In genomic region chr14:77926942-77927341, GRCh38 we compare ENCODE assay signal across 28 cellular contexts.
"Had no signal": no experiment of that assay in that cellular context is flagged by ENCODE, and none has a peak within 500 bp of the region (broad histone marks: within the 10 kb centered on the region; RNA-seq: fewer than 3 reads in every experiment).

No MANE protein-coding gene starts in this region.

- H3K27me3 ChIP-seq: ascending aorta, brain microvascular endothelial cell, dorsolateral prefrontal cortex, esophagus muscularis mucosa, foreskin keratinocyte, gastrocnemius medialis, heart left ventricle had no signal

- H3K9me3 ChIP-seq: ascending aorta, esophagus muscularis mucosa, gastrocnemius medialis, heart left ventricle had no signal

- H3K27ac ChIP-seq: ascending aorta, brain microvascular endothelial cell, coronary artery, dorsolateral prefrontal cortex, esophagus muscularis mucosa, foreskin keratinocyte, gastrocnemius medialis, heart left ventricle had no signal

- H3K36me3 ChIP-seq: brain microvascular endothelial cell had no signal

- ATAC-seq: activated CD4-positive, alpha-beta T cell treated with anti-CD3 and anti-CD28 coated beads for 36 hours; activated CD8-positive, alpha-beta memory T cell treated with anti-CD3 and anti-CD28 coated beads, Interleukin-2, amount 10 ng/mL, durations not matched to agents 7 days and 5 days; activated CD8-positive, alpha-beta T cell treated with anti-CD3 and anti-CD28 coated beads, Interleukin-2, amount 10 ng/mL, durations not matched to agents 7 days and 5 days; activated naive CD4-positive, alpha-beta T cell treated with anti-CD3 and anti-CD28 coated beads, Interleukin-2, amount 50 U/mL, for 72 hours; effector memory CD8-positive, alpha-beta T cell; foreskin keratinocyte; gastrocnemius medialis; heart left ventricle; T-helper 17 cell had no signal

- DNase-seq: activated CD4-positive, alpha-beta memory T cell treated with anti-CD3 and anti-CD28 coated beads for 36 hours; activated CD4-positive, alpha-beta T cell treated with anti-CD3 and anti-CD28 coated beads for 36 hours; activated CD4-positive, alpha-beta T cell treated with anti-CD3 and anti-CD28 coated beads, Interleukin-2, amount 10 ng/mL, durations not matched to agents 24 days and 14 days; activated CD4-positive, CD25-positive, alpha-beta regulatory T cell; activated CD4-positive, CD25-positive, alpha-beta regulatory T cell treated with anti-CD3 and anti-CD28 coated beads, Interleukin-2, amount 50 U/mL, for 72 hours; activated CD8-positive, alpha-beta memory T cell treated with anti-CD3 and anti-CD28 coated beads, Interleukin-2, amount 10 ng/mL, durations not matched to agents 7 days and 5 days; activated CD8-positive, alpha-beta memory T cell treated with anti-CD3 and anti-CD28 coated beads, Interleukin-2, amount 50 U/mL, for 4 hours; activated CD8-positive, alpha-beta T cell treated with anti-CD3 and anti-CD28 coated beads, Interleukin-2, amount 10 ng/mL, durations not matched to agents 7 days and 5 days; activated effector memory CD4-positive, alpha-beta T cell treated with anti-CD3 and anti-CD28 coated beads, Interleukin-2, amount 50 U/mL, for 16 hours; activated naive CD4-positive, alpha-beta T cell treated with anti-CD3 and anti-CD28 coated beads for 36 hours; activated naive CD8-positive, alpha-beta T cell treated with anti-CD3 and anti-CD28 coated beads, Interleukin-2, amount 10 ng/mL, durations not matched to agents 7 days and 5 days; activated T-cell treated with anti-CD3 and anti-CD28 coated beads, Interleukin-2, amount 50 U/mL, for 1 hour; activated T-cell treated with anti-CD3 and anti-CD28 coated beads, Interleukin-2, amount 50 U/mL, for 48 hours; brain microvascular endothelial cell; dorsolateral prefrontal cortex; effector CD4-positive, alpha-beta T cell; effector memory CD8-positive, alpha-beta T cell; erythroblast; foreskin keratinocyte; gastrocnemius medialis; glutamatergic neuron; heart left ventricle; T-helper 17 cell; T1000 had no signal

- H3K4me1 ChIP-seq: ascending aorta, esophagus muscularis mucosa, foreskin keratinocyte, gastrocnemius medialis, heart left ventricle had no signal

- H3K4me3 ChIP-seq: ascending aorta, coronary artery, dorsolateral prefrontal cortex, esophagus muscularis mucosa, gastrocnemius medialis, heart left ventricle had no signal
